Comparison of ENCODE assay signal across 1 cellular context in the genomic region with DNA sequence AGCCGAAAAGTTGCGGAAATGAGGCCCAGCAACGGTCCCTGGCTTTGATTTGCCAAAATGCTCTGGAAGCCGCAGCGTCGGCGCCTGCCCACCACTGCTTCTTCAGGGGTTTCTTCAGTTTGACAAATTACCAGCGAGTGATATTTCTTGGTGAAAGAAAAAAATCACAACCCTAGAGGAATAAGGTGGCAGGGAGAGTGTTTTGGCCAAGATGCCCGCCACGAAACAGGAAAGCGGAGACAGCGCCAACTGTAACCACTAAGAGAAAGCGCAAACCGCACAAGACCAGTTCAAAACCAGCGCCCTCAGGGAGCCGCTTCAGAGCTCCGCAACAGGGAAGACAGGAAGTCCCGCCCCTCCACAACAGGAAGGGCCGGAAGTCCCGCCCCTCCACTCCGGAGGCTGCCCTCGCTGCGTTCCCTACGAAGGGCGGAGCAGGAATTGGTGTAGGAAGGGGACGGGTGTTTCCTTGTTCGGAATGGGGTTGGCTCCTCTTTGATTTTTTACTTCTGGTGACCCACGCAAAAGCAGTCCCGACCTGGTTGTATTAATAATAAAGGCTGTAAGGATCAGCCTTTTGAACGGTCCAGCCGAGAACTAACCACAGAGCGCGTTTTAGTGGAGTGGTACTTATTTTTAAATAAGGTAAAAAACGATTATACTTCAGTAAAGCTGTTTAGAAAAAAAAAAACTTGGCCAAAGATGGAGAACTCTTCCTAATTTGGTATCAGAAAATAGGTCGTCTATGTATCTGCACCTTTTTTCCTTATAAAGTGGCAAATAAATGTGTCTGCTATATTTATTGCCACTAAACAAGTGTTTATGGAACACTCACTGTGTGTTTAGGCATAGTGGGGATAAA.
TF ChIP-seq lines count a peak whose summit lies in the region.

A gene with protein sequence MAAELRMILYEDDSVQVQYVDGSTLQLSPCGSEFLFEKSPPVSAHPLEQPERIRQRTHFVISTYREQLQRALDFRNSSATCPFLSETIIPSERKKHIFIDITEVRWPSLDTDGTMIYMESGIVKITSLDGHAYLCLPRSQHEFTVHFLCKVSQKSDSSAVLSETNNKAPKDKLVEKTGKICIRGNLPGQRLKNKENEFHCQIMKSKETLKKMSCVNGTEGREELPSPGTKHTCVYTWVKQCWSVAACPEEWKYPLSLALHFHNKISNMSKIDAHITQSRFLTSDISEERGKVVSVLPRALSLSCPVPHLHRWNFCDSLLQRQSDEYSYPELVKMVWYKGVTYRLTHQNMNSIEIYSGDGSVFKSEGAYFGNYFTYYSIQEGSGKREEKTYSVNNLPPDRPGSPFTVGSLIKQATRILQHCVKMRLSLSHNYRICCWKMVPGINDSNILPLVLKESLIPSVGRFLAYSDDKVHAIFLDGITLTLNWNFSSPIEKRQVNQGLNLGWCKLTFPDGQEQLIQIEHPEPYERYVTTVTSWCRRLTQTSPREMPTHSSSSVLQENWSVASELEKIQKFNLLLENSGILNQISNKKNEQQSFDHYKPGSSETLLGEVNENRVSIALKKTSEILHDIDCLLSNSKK (minus strand): TSS at position 333 of the 862 bp plus-strand sequence. CDS start 5,809 bp downstream, outside the sequence.

TF ChIP-seq in HepG2, 621 proteins besides CTCF, POLR2A, EP300 and RAD21 (continued from another document and continues in another):
- TF ChIP-seq, protein P1, sequence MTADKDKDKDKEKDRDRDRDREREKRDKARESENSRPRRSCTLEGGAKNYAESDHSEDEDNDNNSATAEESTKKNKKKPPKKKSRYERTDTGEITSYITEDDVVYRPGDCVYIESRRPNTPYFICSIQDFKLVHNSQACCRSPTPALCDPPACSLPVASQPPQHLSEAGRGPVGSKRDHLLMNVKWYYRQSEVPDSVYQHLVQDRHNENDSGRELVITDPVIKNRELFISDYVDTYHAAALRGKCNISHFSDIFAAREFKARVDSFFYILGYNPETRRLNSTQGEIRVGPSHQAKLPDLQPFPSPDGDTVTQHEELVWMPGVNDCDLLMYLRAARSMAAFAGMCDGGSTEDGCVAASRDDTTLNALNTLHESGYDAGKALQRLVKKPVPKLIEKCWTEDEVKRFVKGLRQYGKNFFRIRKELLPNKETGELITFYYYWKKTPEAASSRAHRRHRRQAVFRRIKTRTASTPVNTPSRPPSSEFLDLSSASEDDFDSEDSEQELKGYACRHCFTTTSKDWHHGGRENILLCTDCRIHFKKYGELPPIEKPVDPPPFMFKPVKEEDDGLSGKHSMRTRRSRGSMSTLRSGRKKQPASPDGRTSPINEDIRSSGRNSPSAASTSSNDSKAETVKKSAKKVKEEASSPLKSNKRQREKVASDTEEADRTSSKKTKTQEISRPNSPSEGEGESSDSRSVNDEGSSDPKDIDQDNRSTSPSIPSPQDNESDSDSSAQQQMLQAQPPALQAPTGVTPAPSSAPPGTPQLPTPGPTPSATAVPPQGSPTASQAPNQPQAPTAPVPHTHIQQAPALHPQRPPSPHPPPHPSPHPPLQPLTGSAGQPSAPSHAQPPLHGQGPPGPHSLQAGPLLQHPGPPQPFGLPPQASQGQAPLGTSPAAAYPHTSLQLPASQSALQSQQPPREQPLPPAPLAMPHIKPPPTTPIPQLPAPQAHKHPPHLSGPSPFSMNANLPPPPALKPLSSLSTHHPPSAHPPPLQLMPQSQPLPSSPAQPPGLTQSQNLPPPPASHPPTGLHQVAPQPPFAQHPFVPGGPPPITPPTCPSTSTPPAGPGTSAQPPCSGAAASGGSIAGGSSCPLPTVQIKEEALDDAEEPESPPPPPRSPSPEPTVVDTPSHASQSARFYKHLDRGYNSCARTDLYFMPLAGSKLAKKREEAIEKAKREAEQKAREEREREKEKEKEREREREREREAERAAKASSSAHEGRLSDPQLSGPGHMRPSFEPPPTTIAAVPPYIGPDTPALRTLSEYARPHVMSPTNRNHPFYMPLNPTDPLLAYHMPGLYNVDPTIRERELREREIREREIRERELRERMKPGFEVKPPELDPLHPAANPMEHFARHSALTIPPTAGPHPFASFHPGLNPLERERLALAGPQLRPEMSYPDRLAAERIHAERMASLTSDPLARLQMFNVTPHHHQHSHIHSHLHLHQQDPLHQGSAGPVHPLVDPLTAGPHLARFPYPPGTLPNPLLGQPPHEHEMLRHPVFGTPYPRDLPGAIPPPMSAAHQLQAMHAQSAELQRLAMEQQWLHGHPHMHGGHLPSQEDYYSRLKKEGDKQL (CRISPR knock-in tag; IDR thresholded peaks at IDR 0.05; ENCODE audit: low read depth), result no peak
- TF ChIP-seq TBL1XR1 (IDR thresholded peaks at IDR 0.05; ENCODE audit: borderline replicate concordance, low read length, partially characterized antibody) (no peak), BRD4 (CRISPR knock-in tag; IDR thresholded peaks at IDR 0.05) (no peak), SPEN (CRISPR knock-in tag; IDR thresholded peaks at IDR 0.05; ENCODE audit: low read depth) (peak; percentile 50; the same call in 1 of the 2 replicates), ZNF343 (CRISPR knock-in tag; IDR thresholded peaks at IDR 0.05) (0 out of 2 replicates have a peak, but pooled peaks have one; percentile 30), ZNF629 (CRISPR knock-in tag; conservative IDR thresholded peaks at IDR 0.05) (no peak), SCMH1 (CRISPR knock-in tag; IDR thresholded peaks at IDR 0.05; ENCODE audit: borderline replicate concordance) (no peak), SMARCC2 (IDR thresholded peaks at IDR 0.05) (no peak), ELF1 (CRISPR knock-in tag; IDR thresholded peaks at IDR 0.05) (peak; percentile 85), ZNF160 (CRISPR knock-in tag; IDR thresholded peaks at IDR 0.05) (peak; percentile 18; the same call in 1 of the 2 replicates), MBD4 (IDR thresholded peaks at IDR 0.05; ENCODE audit: borderline replicate concordance, low read length) (no peak), CREB1 (IDR thresholded peaks at IDR 0.05) (no peak), CREB1 (CRISPR knock-in tag; IDR thresholded peaks at IDR 0.05) (peak; percentile 66), RAD51 (IDR thresholded peaks at IDR 0.05; ENCODE audit: borderline replicate concordance) (no peak), MIXL1 (CRISPR knock-in tag; IDR thresholded peaks at IDR 0.05) (no peak), HNRNPK (IDR thresholded peaks at IDR 0.05; ENCODE audit: low read depth, low read length, poor library complexity, severe bottlenecking) (no peak), ZNF709 (CRISPR knock-in tag; IDR thresholded peaks at IDR 0.05) (no peak)
- TF ChIP-seq, protein P2, sequence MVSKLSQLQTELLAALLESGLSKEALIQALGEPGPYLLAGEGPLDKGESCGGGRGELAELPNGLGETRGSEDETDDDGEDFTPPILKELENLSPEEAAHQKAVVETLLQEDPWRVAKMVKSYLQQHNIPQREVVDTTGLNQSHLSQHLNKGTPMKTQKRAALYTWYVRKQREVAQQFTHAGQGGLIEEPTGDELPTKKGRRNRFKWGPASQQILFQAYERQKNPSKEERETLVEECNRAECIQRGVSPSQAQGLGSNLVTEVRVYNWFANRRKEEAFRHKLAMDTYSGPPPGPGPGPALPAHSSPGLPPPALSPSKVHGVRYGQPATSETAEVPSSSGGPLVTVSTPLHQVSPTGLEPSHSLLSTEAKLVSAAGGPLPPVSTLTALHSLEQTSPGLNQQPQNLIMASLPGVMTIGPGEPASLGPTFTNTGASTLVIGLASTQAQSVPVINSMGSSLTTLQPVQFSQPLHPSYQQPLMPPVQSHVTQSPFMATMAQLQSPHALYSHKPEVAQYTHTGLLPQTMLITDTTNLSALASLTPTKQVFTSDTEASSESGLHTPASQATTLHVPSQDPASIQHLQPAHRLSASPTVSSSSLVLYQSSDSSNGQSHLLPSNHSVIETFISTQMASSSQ (IDR thresholded peaks at IDR 0.05; ENCODE audit: low read depth), result no peak
- TF ChIP-seq, protein P2 (CRISPR knock-in tag; IDR thresholded peaks at IDR 0.05; ENCODE audit: borderline replicate concordance), result 0 out of 2 replicates have a peak, but pooled peaks have one; percentile 31
- TF ChIP-seq, protein P3, sequence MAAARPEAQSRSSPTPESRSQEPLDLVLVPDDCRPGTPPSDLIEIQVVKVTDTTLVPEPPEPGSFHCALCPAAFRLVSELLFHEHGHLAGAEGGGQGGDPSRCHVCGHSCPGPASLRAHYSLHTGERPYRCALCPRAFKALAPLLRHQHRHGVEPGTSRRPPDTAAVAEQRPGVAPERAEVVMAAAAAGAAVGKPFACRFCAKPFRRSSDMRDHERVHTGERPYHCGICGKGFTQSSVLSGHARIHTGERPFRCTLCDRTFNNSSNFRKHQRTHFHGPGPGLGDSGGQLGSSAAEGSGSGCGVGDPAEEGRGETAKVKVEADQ (CRISPR knock-in tag; IDR thresholded peaks at IDR 0.05; ENCODE audit: borderline replicate concordance), result no peak
- TF ChIP-seq, protein P4, sequence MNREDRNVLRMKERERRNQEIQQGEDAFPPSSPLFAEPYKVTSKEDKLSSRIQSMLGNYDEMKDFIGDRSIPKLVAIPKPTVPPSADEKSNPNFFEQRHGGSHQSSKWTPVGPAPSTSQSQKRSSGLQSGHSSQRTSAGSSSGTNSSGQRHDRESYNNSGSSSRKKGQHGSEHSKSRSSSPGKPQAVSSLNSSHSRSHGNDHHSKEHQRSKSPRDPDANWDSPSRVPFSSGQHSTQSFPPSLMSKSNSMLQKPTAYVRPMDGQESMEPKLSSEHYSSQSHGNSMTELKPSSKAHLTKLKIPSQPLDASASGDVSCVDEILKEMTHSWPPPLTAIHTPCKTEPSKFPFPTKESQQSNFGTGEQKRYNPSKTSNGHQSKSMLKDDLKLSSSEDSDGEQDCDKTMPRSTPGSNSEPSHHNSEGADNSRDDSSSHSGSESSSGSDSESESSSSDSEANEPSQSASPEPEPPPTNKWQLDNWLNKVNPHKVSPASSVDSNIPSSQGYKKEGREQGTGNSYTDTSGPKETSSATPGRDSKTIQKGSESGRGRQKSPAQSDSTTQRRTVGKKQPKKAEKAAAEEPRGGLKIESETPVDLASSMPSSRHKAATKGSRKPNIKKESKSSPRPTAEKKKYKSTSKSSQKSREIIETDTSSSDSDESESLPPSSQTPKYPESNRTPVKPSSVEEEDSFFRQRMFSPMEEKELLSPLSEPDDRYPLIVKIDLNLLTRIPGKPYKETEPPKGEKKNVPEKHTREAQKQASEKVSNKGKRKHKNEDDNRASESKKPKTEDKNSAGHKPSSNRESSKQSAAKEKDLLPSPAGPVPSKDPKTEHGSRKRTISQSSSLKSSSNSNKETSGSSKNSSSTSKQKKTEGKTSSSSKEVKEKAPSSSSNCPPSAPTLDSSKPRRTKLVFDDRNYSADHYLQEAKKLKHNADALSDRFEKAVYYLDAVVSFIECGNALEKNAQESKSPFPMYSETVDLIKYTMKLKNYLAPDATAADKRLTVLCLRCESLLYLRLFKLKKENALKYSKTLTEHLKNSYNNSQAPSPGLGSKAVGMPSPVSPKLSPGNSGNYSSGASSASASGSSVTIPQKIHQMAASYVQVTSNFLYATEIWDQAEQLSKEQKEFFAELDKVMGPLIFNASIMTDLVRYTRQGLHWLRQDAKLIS (CRISPR knock-in tag; IDR thresholded peaks at IDR 0.05), result no peak
- TF ChIP-seq, protein P5, sequence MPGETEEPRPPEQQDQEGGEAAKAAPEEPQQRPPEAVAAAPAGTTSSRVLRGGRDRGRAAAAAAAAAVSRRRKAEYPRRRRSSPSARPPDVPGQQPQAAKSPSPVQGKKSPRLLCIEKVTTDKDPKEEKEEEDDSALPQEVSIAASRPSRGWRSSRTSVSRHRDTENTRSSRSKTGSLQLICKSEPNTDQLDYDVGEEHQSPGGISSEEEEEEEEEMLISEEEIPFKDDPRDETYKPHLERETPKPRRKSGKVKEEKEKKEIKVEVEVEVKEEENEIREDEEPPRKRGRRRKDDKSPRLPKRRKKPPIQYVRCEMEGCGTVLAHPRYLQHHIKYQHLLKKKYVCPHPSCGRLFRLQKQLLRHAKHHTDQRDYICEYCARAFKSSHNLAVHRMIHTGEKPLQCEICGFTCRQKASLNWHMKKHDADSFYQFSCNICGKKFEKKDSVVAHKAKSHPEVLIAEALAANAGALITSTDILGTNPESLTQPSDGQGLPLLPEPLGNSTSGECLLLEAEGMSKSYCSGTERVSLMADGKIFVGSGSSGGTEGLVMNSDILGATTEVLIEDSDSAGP (CRISPR knock-in tag; IDR thresholded peaks at IDR 0.05; ENCODE audit: borderline replicate concordance), result 0 out of 2 replicates have a peak, but pooled peaks have one; percentile 24
- TF ChIP-seq, protein P6, sequence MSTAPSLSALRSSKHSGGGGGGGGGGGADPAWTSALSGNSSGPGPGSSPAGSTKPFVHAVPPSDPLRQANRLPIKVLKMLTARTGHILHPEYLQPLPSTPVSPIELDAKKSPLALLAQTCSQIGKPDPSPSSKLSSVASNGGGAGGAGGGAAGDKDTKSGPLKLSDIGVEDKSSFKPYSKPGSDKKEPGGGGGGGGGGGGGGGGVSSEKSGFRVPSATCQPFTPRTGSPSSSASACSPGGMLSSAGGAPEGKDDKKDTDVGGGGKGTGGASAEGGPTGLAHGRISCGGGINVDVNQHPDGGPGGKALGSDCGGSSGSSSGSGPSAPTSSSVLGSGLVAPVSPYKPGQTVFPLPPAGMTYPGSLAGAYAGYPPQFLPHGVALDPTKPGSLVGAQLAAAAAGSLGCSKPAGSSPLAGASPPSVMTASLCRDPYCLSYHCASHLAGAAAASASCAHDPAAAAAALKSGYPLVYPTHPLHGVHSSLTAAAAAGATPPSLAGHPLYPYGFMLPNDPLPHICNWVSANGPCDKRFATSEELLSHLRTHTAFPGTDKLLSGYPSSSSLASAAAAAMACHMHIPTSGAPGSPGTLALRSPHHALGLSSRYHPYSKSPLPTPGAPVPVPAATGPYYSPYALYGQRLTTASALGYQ (CRISPR knock-in tag; IDR thresholded peaks at IDR 0.05), result no peak
